Comparison of ENCODE assay signal across 8 cellular contexts in genomic region chr4:142846105-142846728, GRCh38. TPM values are rescaled to one million over a fixed set of nuclear protein-coding genes. Genes with fewer than 3 reads are reported as not detected.
A peak's percentile ranks its signal among the peaks of the same experiment; 100 is the strongest.
DNase-seq lines count a peak whose midpoint lies in the region; ATAC-seq and TF ChIP-seq lines count a peak whose summit lies in the region.

Gene INPP4B, minus strand, starts transcription at chr4:142846301.

- no peaks in the 10 kb centered on the region for H3K36me3 Mint-ChIP-seq in stimulated activated effector memory CD8-positive, alpha-beta T cell treated with anti-CD3 and anti-CD28 coated beads, Interleukin-12 subunit alpha, Interleukin-12 subunit beta, amount 100 ng/mL, for 72 hours

- TF ChIP-seq CTCF in epithelial cell of proximal tubule (conservative IDR thresholded peaks at IDR 0.05; ENCODE audit: low read depth, low read length), result no peak

- peak within 1 kb of the TSS; percentile 64 for H3K4me3 ChIP-seq in epithelial cell of proximal tubule (ENCODE audit: low read depth, low read length)
- peak within 1 kb of the TSS; percentile 41 for H3K4me3 ChIP-seq in mononuclear cell (ENCODE audit: low read length)

- H3K4me1 Mint-ChIP-seq in stimulated activated effector memory CD8-positive, alpha-beta T cell treated with anti-CD3 and anti-CD28 coated beads, Interleukin-12 subunit alpha, Interleukin-12 subunit beta, amount 100 ng/mL, for 72 hours, result peaks cover 15% of the 10 kb centered on the region

- peaks cover 47% of the 10 kb centered on the region for H3K27me3 ChIP-seq in mononuclear cell (ENCODE audit: insufficient read depth, low read length)

- DNase-seq in NCI-H2227 (lab: John Stamatoyannopoulos, UW; ENCODE audit: unreplicated experiment), result peak; percentile 1
- DNase-seq in NCI-H2227 treated with DMSO at 0.1 percent for 48 hours (lab: John Stamatoyannopoulos, UW), result no peak
- DNase-seq in NCI-H345 treated with DMSO at 0.1 percent for 48 hours (lab: John Stamatoyannopoulos, UW; ENCODE audit: unreplicated experiment), result peak; percentile 26
- DNase-seq in activated T-cell treated with anti-CD3 and anti-CD28 coated beads for 48 hours (ENCODE audit: low read depth), result peak; percentile 56
- DNase-seq in epithelial cell of proximal tubule (ENCODE audit: low read depth), result no peak
- peak; percentile 9 to 64 for DNase-seq in stimulated activated effector memory CD8-positive, alpha-beta T cell treated with anti-CD3 and anti-CD28 coated beads, Interleukin-12 subunit alpha, Interleukin-12 subunit beta, amount 100 ng/mL, for 72 hours (ENCODE audit: low spot score in 2 of 2)

- no peak within 1 kb of the TSS for H3K27ac Mint-ChIP-seq in stimulated activated effector memory CD8-positive, alpha-beta T cell treated with anti-CD3 and anti-CD28 coated beads, Interleukin-12 subunit alpha, Interleukin-12 subunit beta, amount 100 ng/mL, for 72 hours

- no peaks in the 10 kb centered on the region for H3K9me3 Mint-ChIP-seq in stimulated activated effector memory CD8-positive, alpha-beta T cell treated with anti-CD3 and anti-CD28 coated beads, Interleukin-12 subunit alpha, Interleukin-12 subunit beta, amount 100 ng/mL, for 72 hours

- H3K9me3 ChIP-seq in mononuclear cell (ENCODE audit: low read depth, low read length), result no peaks in the 10 kb centered on the region

- H3K4me1 ChIP-seq in mononuclear cell (ENCODE audit: insufficient read depth, low read length), result peaks cover 26% of the 10 kb centered on the region

- peak within 1 kb of the TSS; percentile 76 for H3K4me3 Mint-ChIP-seq in stimulated activated effector memory CD8-positive, alpha-beta T cell treated with anti-CD3 and anti-CD28 coated beads, Interleukin-12 subunit alpha, Interleukin-12 subunit beta, amount 100 ng/mL, for 72 hours

- peak; percentile 70 for ATAC-seq in stimulated activated effector memory CD8-positive, alpha-beta T cell treated with anti-CD3 and anti-CD28 coated beads, Interleukin-12 subunit alpha, Interleukin-12 subunit beta, amount 100 ng/mL, for 72 hours
- no peak for ATAC-seq in HG03039 (IDR thresholded peaks at IDR 0.05; ENCODE audit: unreplicated experiment)

RNA-seq across cellular contexts. Expression of gene INPP4B, which starts in this region (rescaled TPM):
- total RNA-seq in epithelial cell of proximal tubule (12.0 and 14.2 TPM in 2 replicates), mononuclear cell (46.9 TPM)

Comparison
In these comparisons a context has a peak if more than half of its experiments do, and no peak if none do; other contexts are left out.
1. DNase-seq: peak in NCI-H2227 (single experiment), NCI-H345 treated with DMSO at 0.1 percent for 48 hours (single experiment), activated T-cell treated with anti-CD3 and anti-CD28 coated beads for 48 hours (single experiment) and stimulated activated effector memory CD8-positive, alpha-beta T cell treated with anti-CD3 and anti-CD28 coated beads, Interleukin-12 subunit alpha, Interleukin-12 subunit beta, amount 100 ng/mL, for 72 hours (2 of 2); none in NCI-H2227 treated with DMSO at 0.1 percent for 48 hours (single experiment) and epithelial cell of proximal tubule (single experiment).